2 cellular contexts compared by ENCODE assay signal in genomic region chr19:5133986-5134595, GRCh38.
TF ChIP-seq lines count a peak whose summit lies in the region.

No MANE protein-coding gene starts in this region.

TF ChIP-seq in HepG2, 621 proteins besides CTCF, POLR2A, EP300 and RAD21:
- TF ChIP-seq BCLAF1 (IDR thresholded peaks at IDR 0.05) (no peak), AGO2 (optimal IDR thresholded peaks at IDR 0.05; ENCODE audit: low read depth, low read length) (peak; percentile 8)
TF ChIP-seq in HepG2: peak in this region for 1.

TF ChIP-seq in H1, 55 proteins besides CTCF, POLR2A, EP300 and RAD21:
- TF ChIP-seq SIN3A (conservative IDR thresholded peaks at IDR 0.05 in 1 of 2, IDR thresholded peaks at IDR 0.05 in 1 of 2; ENCODE audit: low read depth in 1 of 2, low read length in 2 of 2) (no peak), ZNF274 (IDR thresholded peaks at IDR 0.05; ENCODE audit: borderline replicate concordance, extremely low read depth, low read length) (no peak), SUZ12 (IDR thresholded peaks at IDR 0.05; ENCODE audit: low read length) (no peak), MAX (IDR thresholded peaks at IDR 0.05) (no peak), CHD7 (IDR thresholded peaks at IDR 0.05; ENCODE audit: insufficient replicate concordance, low read length) (no peak), TAF1 (IDR thresholded peaks at IDR 0.05; ENCODE audit: low read depth, low read length) (no peak), CTBP2 (IDR thresholded peaks at IDR 0.05; ENCODE audit: borderline replicate concordance, insufficient read depth, insufficient read length, low read length) (no peak)
